ENCODE assay signal across 18 cellular contexts in genomic region chr3:52836991-52837390, GRCh38. TPM values are rescaled to one million over a fixed set of nuclear protein-coding genes. Genes with fewer than 3 reads are reported as not detected.
DNase-seq lines count a peak whose midpoint lies in the region; ATAC-seq and TF ChIP-seq lines count a peak whose summit lies in the region.
"Had no signal": no experiment of that assay in that cellular context is flagged by ENCODE, and none has a peak within 500 bp of the region (broad histone marks: within the 10 kb centered on the region; RNA-seq: fewer than 3 reads in every experiment).

No MANE protein-coding gene starts in this region.

- H4K20me1 ChIP-seq in BLaER1 (no peaks in the 10 kb centered on the region), osteoblast (ENCODE audit: insufficient read depth, low read length) (peaks cover 11% of the 10 kb centered on the region)

- H3K4me1 ChIP-seq in BLaER1 (peaks cover 99% of the 10 kb centered on the region), right cardiac atrium (ENCODE audit: control insufficient read depth, insufficient read depth, low read length) (peaks cover 14% of the 10 kb centered on the region), osteoblast (ENCODE audit: insufficient read depth, low read length) (peaks cover 3% of the 10 kb centered on the region)

- H3K9ac ChIP-seq in BLaER1: peak overlapping the region; percentile 17; the same call in 1 of the 2 replicates
- H3K9ac ChIP-seq: KMS-11 had no signal

- WGBS in right cardiac atrium: 64% methylated on average over 4 of the region's 4 CpGs

- H3K79me2 ChIP-seq in osteoblast (ENCODE audit: insufficient read depth, low read length): no peaks in the 10 kb centered on the region

- H3K27me3 ChIP-seq in BLaER1: no peaks in the 10 kb centered on the region
- no peaks in the 10 kb centered on the region for H3K27me3 ChIP-seq in right cardiac atrium (ENCODE audit: control insufficient read depth, insufficient read depth)
- no peaks in the 10 kb centered on the region for H3K27me3 ChIP-seq in osteoblast (ENCODE audit: insufficient read depth, low read length)
- H3K27me3 ChIP-seq in WERI-Rb-1 (ENCODE audit: insufficient read depth, low read depth, severe bottlenecking): no peaks in the 10 kb centered on the region

- peaks cover 23% of the 10 kb centered on the region; the same call in 1 of the 2 replicates for H3K36me3 ChIP-seq in BLaER1
- peaks cover 31% of the 10 kb centered on the region; the same call in 1 of the 2 replicates for H3K36me3 ChIP-seq in KOPT-K1 (ENCODE audit: insufficient read depth, low read length)
- peaks cover 5% of the 10 kb centered on the region for H3K36me3 ChIP-seq in osteoblast (ENCODE audit: insufficient read depth, low read length)
- no peaks in the 10 kb centered on the region; the same call in 1 of the 2 replicates for H3K36me3 ChIP-seq in WERI-Rb-1

- H3K27ac ChIP-seq in BLaER1 (peak overlapping the region; percentile 62), KOPT-K1 (ENCODE audit: low read depth, low read length, poor library complexity, severe bottlenecking) (peak overlapping the region; percentile 3), right cardiac atrium (ENCODE audit: low read length) (peak overlapping the region; percentile 84), osteoblast (ENCODE audit: low read depth, low read length) (no peak overlapping the region), WERI-Rb-1 (no peak overlapping the region)
- H3K27ac ChIP-seq: KMS-11 had no signal

- H2AFZ ChIP-seq in osteoblast (ENCODE audit: low read length): no peak overlapping the region

- ATAC-seq in right cardiac atrium: peak in 1 of 2 donors; percentile 7

- H3K9me3 ChIP-seq in BLaER1 (no peaks in the 10 kb centered on the region), KOPT-K1 (ENCODE audit: insufficient read depth, low read length, poor library complexity, severe bottlenecking) (no peaks in the 10 kb centered on the region), right cardiac atrium (ENCODE audit: control insufficient read depth, low read length) (no peaks in the 10 kb centered on the region), osteoblast (ENCODE audit: low read depth, low read length) (no peaks in the 10 kb centered on the region), WERI-Rb-1 (ENCODE audit: severe bottlenecking) (no peaks in the 10 kb centered on the region)

- intact Hi-C loops in right cardiac atrium (cut with DNase I): no loop called here

- TF ChIP-seq CTCF in osteoblast (IDR thresholded peaks at IDR 0.05; ENCODE audit: extremely low read depth, low read depth, low read length) (no peak), WERI-Rb-1 (IDR thresholded peaks at IDR 0.05; ENCODE audit: low read depth, low read length) (no peak)

- DNase-seq in right cardiac atrium (peak in 1 of 3 donors; percentile 48), osteoblast (ENCODE audit: insufficient read length, low spot score, missing footprints) (peak; percentile 45), WERI-Rb-1 (no peak), superior temporal gyrus (ENCODE audit: extremely low spot score) (no peak), NCI-H446 treated with DMSO at 0.1 percent for 48 hours (lab: John Stamatoyannopoulos, UW) (no peak)
- DNase-seq: COR-L47, NCI-H1048, NCI-H1436 treated with DMSO at 0.1 percent for 48 hours, NCI-H2029 treated with DMSO at 0.1 percent for 48 hours, NCI-H2171 treated with DMSO at 0.1 percent for 48 hours, NCI-H748 treated with DMSO at 0.1 percent for 48 hours, OCI-M1 had no signal

- no peak overlapping the region for H3K4me3 ChIP-seq in BLaER1
- no peak overlapping the region for H3K4me3 ChIP-seq in right cardiac atrium (ENCODE audit: low read length)
- no peak overlapping the region for H3K4me3 ChIP-seq in osteoblast (ENCODE audit: insufficient read depth, low read length)
- H3K4me3 ChIP-seq in WERI-Rb-1 (ENCODE audit: low read depth, low read length): no peak overlapping the region

- H3K4me2 ChIP-seq in BLaER1: peak overlapping the region; percentile 72
- H3K4me2 ChIP-seq in osteoblast (ENCODE audit: insufficient read depth, low read length): no peak overlapping the region
- H3K4me2 ChIP-seq: KMS-11 had no signal

RNA-seq across cellular contexts. Expression of gene MUSTN1, which starts 2.2 kb away (rescaled TPM):
- total RNA-seq in right cardiac atrium (10 to 100 TPM; 12.7 to 48.6 (median 41.4) TPM), osteoblast (1.4 TPM in 1 of 2 replicates, not detected in the other)
- 152 TPM for polyA plus RNA-seq in right cardiac atrium
- total RNA-seq: MCF 10A had no signal

RNA-seq across cellular contexts. Expression of gene ITIH4, which starts 6.5 kb away (rescaled TPM):
- total RNA-seq in right cardiac atrium (1 to 10 TPM; 3.4 to 5.7 (median 5.0) TPM), osteoblast (2.5 and 3.5 TPM in 2 replicates)
- polyA plus RNA-seq in right cardiac atrium: 5.0 TPM

RNA-seq across cellular contexts. Expression of gene ITIH3, which starts 42.4 kb away (rescaled TPM):
- 1 to 10 TPM in 1 of 4 donors, under 1 TPM in 3; 0.21 to 1.8 (median 0.53) TPM for total RNA-seq in right cardiac atrium
- 0.43 TPM for polyA plus RNA-seq in right cardiac atrium
- total RNA-seq in osteoblast: under 0.01 TPM in 1 of 2 replicates, not detected in the other
- total RNA-seq: MCF 10A, NCI-H460, RPMI7951 had no signal

RNA-seq across cellular contexts. Expression of gene ITIH1, which starts 59.6 kb away (rescaled TPM):
- total RNA-seq in right cardiac atrium (not detected), osteoblast (not detected in 2 replicates)
- 0.18 TPM for polyA plus RNA-seq in right cardiac atrium
- total RNA-seq: MCF 10A, NCI-H460, RPMI7951 had no signal

Comparison
In these comparisons a context has a peak if more than half of its experiments do, and no peak if none do; other contexts are left out.
1. H3K27ac ChIP-seq: peak in BLaER1 (single experiment), KOPT-K1 (single experiment) and right cardiac atrium (single experiment); none in osteoblast (single experiment) and WERI-Rb-1 (single experiment).